ENCODE assay signal across 14 cellular contexts in genomic region chr2:157901325-157901724, GRCh38. TPM values are rescaled to one million over a fixed set of nuclear protein-coding genes. Genes with fewer than 3 reads are reported as not detected.
DNase-seq lines count a peak whose midpoint lies in the region; ATAC-seq and TF ChIP-seq lines count a peak whose summit lies in the region.
"Had no signal": no experiment of that assay in that cellular context is flagged by ENCODE, and none has a peak within 500 bp of the region (broad histone marks: within the 10 kb centered on the region; RNA-seq: fewer than 3 reads in every experiment).

No MANE protein-coding gene starts in this region.

- no peak overlapping the region for H3K4me2 ChIP-seq in H9 (ENCODE audit: insufficient read depth, insufficient read length, low read length)

- peaks cover 12 to 26% of the 10 kb centered on the region in 2 experiments for H3K4me1 Mint-ChIP-seq in H9
- peaks cover 55% of the 10 kb centered on the region for H3K4me1 Mint-ChIP-seq in activated CD8-positive, alpha-beta T cell treated with anti-CD3 and anti-CD28 coated beads for 36 hours (ENCODE audit: low read depth)

- no peaks in the 10 kb centered on the region for H4K20me1 ChIP-seq in H9 (ENCODE audit: control insufficient read depth, insufficient read depth, insufficient read length)

- no CpG with 5 or more reads among the region's 3 CpGs for WGBS in H9 (ENCODE audit: extremely low coverage, insufficient read length, low lambda C conversion rate)

- H2BK20ac ChIP-seq in H9 (ENCODE audit: low read depth, low read length, poor library complexity, severe bottlenecking), result no peak overlapping the region

- H3T11ph ChIP-seq in H9 (ENCODE audit: low read length), result no peak overlapping the region

- H3K36me3 ChIP-seq in lower lobe of right lung (no peaks in the 10 kb centered on the region), left lung (no peaks in the 10 kb centered on the region)
- H3K36me3 ChIP-seq: pancreas had no signal

- no peak overlapping the region for H3K9ac ChIP-seq in H9 (ENCODE audit: extremely low read depth, insufficient read length, low read length)

- peak; percentile 11 for DNase-seq in NCI-H748 (lab: John Stamatoyannopoulos, UW; ENCODE audit: unreplicated experiment)
- DNase-seq in NCI-H748 treated with DMSO at 0.1 percent for 48 hours (lab: John Stamatoyannopoulos, UW), result no peak
- DNase-seq in H9, result no peak
- peak; percentile 42 for DNase-seq in activated CD8-positive, alpha-beta T cell treated with anti-CD3 and anti-CD28 coated beads for 36 hours
- no peak for DNase-seq in lower lobe of right lung
- DNase-seq in left lung, result no peak
- DNase-seq: anterior cingulate cortex; left colon; NCI-H2029; pancreas; stimulated activated CD4-positive, alpha-beta T cell treated with anti-CD3 and anti-CD28 coated beads, Interleukin-4, amount 100 ng/mL, for 1 hour had no signal

- H3K79me1 ChIP-seq in H9 (ENCODE audit: insufficient read depth, low read depth, low read length, poor library complexity, severe bottlenecking), result no peaks in the 10 kb centered on the region

- no peaks in the 10 kb centered on the region for H3K9me3 Mint-ChIP-seq in H9
- H3K9me3 Mint-ChIP-seq in activated CD8-positive, alpha-beta T cell treated with anti-CD3 and anti-CD28 coated beads for 36 hours, result peaks cover 1% of the 10 kb centered on the region

- H2BK120ac ChIP-seq in H9 (ENCODE audit: low read depth, low read length, poor library complexity, severe bottlenecking), result no peak overlapping the region

- intact Hi-C loops in activated CD8-positive, alpha-beta T cell treated with anti-CD3 and anti-CD28 coated beads for 36 hours (cut with micrococcal nuclease), result loop anchor here (5.0 kb wide), 2 partner anchors 106 to 119 kb away; no protein-coding TSS in a partner anchor
- intact Hi-C loops in lower lobe of right lung (cut with DNase I), result no loop called here
- intact Hi-C loops in left lung (cut with DNase I), result no loop called here

- H3K23ac ChIP-seq in H9 (ENCODE audit: insufficient read length, low read depth, low read length), result no peak overlapping the region

- H2AFZ ChIP-seq in H9 (ENCODE audit: low read length), result no peak overlapping the region

- no peak overlapping the region for H3K27ac ChIP-seq in H9 (ENCODE audit: insufficient read length, low read depth, low read length)
- no peak overlapping the region for H3K27ac ChIP-seq in lower lobe of right lung
- no peak overlapping the region for H3K27ac ChIP-seq in left lung
- H3K27ac ChIP-seq: pancreas had no signal

- H3K4me1 ChIP-seq in H9 (ENCODE audit: insufficient read depth, low read length), result no peaks in the 10 kb centered on the region
- H3K4me1 ChIP-seq in lower lobe of right lung, result no peaks in the 10 kb centered on the region
- H3K4me1 ChIP-seq in left lung, result peaks cover 8 to 14% of the 10 kb centered on the region in 2 donors

- H3K27me3 ChIP-seq in H9 (ENCODE audit: insufficient read depth, low read length), result no peaks in the 10 kb centered on the region
- no peaks in the 10 kb centered on the region for H3K27me3 ChIP-seq in lower lobe of right lung (ENCODE audit: low read depth)
- no peaks in the 10 kb centered on the region for H3K27me3 ChIP-seq in left lung
- H3K27me3 ChIP-seq: pancreas had no signal

- CTCF ChIA-PET in activated CD8-positive, alpha-beta T cell treated with anti-CD3 and anti-CD28 coated beads for 36 hours (lab: Charles Lee), result interaction anchor here (0.6 to 1.9 kb wide), 12 partner anchors 9 to 161 kb away, joined by 3 to 14 read pairs (median 4); partner anchors contain the start of gene ACVR1

- no peak for ATAC-seq in activated CD8-positive, alpha-beta T cell treated with anti-CD3 and anti-CD28 coated beads for 36 hours
- ATAC-seq in lower lobe of right lung, result no peak
- ATAC-seq in left lung, result no peak
- no peak for ATAC-seq in GM21367 (IDR thresholded peaks at IDR 0.05; ENCODE audit: unreplicated experiment)
- ATAC-seq in GM18861 (IDR thresholded peaks at IDR 0.05; ENCODE audit: unreplicated experiment), result no peak
- ATAC-seq: activated CD4-positive, CD25-positive, alpha-beta regulatory T cell treated with anti-CD3 and anti-CD28 coated beads, Interleukin-2, amount 50 U/mL, for 24 hours; left colon; pancreas had no signal

- peak; percentile 63 for TF ChIP-seq CTCF in H9 (conservative IDR thresholded peaks at IDR 0.05)
- peak; percentile 53 for TF ChIP-seq CTCF in activated CD8-positive, alpha-beta T cell treated with anti-CD3 and anti-CD28 coated beads for 36 hours (IDR thresholded peaks at IDR 0.05)
- peak; percentile 21 for TF ChIP-seq CTCF in lower lobe of right lung (IDR thresholded peaks at IDR 0.05)
- no peak for TF ChIP-seq CTCF in left lung (IDR thresholded peaks at IDR 0.05)

- POLR2A ChIA-PET in activated CD8-positive, alpha-beta T cell treated with anti-CD3 and anti-CD28 coated beads for 36 hours (lab: Charles Lee), result interaction anchor here (0.7 kb wide), 2 partner anchors 104 to 133 kb away, joined by 3 read pairs; no protein-coding TSS in a partner anchor

- H4K8ac ChIP-seq in H9 (replicated peaks; ENCODE audit: insufficient read length, low read depth, low read length), result no peak overlapping the region

- no peak overlapping the region for H3K18ac ChIP-seq in H9 (ENCODE audit: insufficient read length, low read depth, low read length)

- H3K79me2 ChIP-seq in H9 (ENCODE audit: insufficient read depth, low read length), result no peaks in the 10 kb centered on the region

- no peaks in the 10 kb centered on the region for H3K23me2 ChIP-seq in H9 (ENCODE audit: insufficient read length, low read depth, low read length, poor library complexity, severe bottlenecking)

- no peaks in the 10 kb centered on the region for H3K27me3 Mint-ChIP-seq in H9 (ENCODE audit: low read depth)
- no peaks in the 10 kb centered on the region for H3K27me3 Mint-ChIP-seq in activated CD8-positive, alpha-beta T cell treated with anti-CD3 and anti-CD28 coated beads for 36 hours

- no peak overlapping the region for H2AK5ac ChIP-seq in H9 (ENCODE audit: insufficient read length, low read length)

- H2BK12ac ChIP-seq in H9 (ENCODE audit: insufficient read length, low read depth, low read length), result no peak overlapping the region

- H2BK15ac ChIP-seq in H9 (ENCODE audit: low read depth, low read length), result no peak overlapping the region

- H3K14ac ChIP-seq in H9 (ENCODE audit: insufficient read depth, low read length), result no peak overlapping the region

- no peak overlapping the region for H4K91ac ChIP-seq in H9 (ENCODE audit: insufficient read length, low read depth, low read length)

- no peak overlapping the region for H3K4ac ChIP-seq in H9 (ENCODE audit: low read depth, low read length)

- H3K9me3 ChIP-seq in H9 (ENCODE audit: control insufficient read depth, low read depth, low read length) (no peaks in the 10 kb centered on the region), lower lobe of right lung (no peaks in the 10 kb centered on the region), left lung (no peaks in the 10 kb centered on the region)
- H3K9me3 ChIP-seq: pancreas had no signal

- no peak overlapping the region for H2BK5ac ChIP-seq in H9 (ENCODE audit: insufficient read length, low read length)

- no peaks in the 10 kb centered on the region for H3K36me3 Mint-ChIP-seq in H9 (ENCODE audit: insufficient read depth in 1 of 3, low read depth in 3 of 3)
- H3K36me3 Mint-ChIP-seq in activated CD8-positive, alpha-beta T cell treated with anti-CD3 and anti-CD28 coated beads for 36 hours (ENCODE audit: low read depth), result peaks cover 3% of the 10 kb centered on the region

- H3K56ac ChIP-seq in H9 (ENCODE audit: insufficient read length, low read depth, low read length), result no peak overlapping the region

- no peak overlapping the region for H3K27ac Mint-ChIP-seq in H9
- peak overlapping the region; percentile 100 for H3K27ac Mint-ChIP-seq in activated CD8-positive, alpha-beta T cell treated with anti-CD3 and anti-CD28 coated beads for 36 hours

- no peak overlapping the region for H3K4me3 Mint-ChIP-seq in H9
- no peak overlapping the region for H3K4me3 Mint-ChIP-seq in activated CD8-positive, alpha-beta T cell treated with anti-CD3 and anti-CD28 coated beads for 36 hours

- H4K5ac ChIP-seq in H9 (ENCODE audit: insufficient read length, low read depth, low read length), result no peak overlapping the region

- H3K4me3 ChIP-seq in lower lobe of right lung, result no peak overlapping the region
- H3K4me3 ChIP-seq in left lung, result no peak overlapping the region
- H3K4me3 ChIP-seq: pancreas had no signal

RNA-seq across cellular contexts. Expression of gene ACVR1, which starts 25.2 kb away (rescaled TPM):
- total RNA-seq in H9 (2021), result 21.2 and 25.1 TPM in 2 replicates
- 10 to 100 TPM in 1 of 2 experiments, 1 to 10 TPM in 1; 8.3 to 10.1 TPM for total RNA-seq in activated CD8-positive, alpha-beta T cell treated with anti-CD3 and anti-CD28 coated beads for 36 hours
- total RNA-seq in lower lobe of right lung, result 35.0 TPM
- 10 to 100 TPM; 36.9 to 37.7 TPM for total RNA-seq in left lung

Comparison
In these comparisons a context has a peak if more than half of its experiments do, and no peak if none do; other contexts are left out.
1. DNase-seq: peak in NCI-H748 (single experiment) and activated CD8-positive, alpha-beta T cell treated with anti-CD3 and anti-CD28 coated beads for 36 hours (single experiment); none in NCI-H748 treated with DMSO at 0.1 percent for 48 hours (single experiment), H9 (single experiment), lower lobe of right lung (single experiment) and left lung (0 of 2).
2. CTCF ChIP-seq: peak in H9 (single experiment), activated CD8-positive, alpha-beta T cell treated with anti-CD3 and anti-CD28 coated beads for 36 hours (single experiment) and lower lobe of right lung (single experiment); none in left lung (0 of 2).